Comparison of ENCODE assay signal across 19 cellular contexts in the genomic region with DNA sequence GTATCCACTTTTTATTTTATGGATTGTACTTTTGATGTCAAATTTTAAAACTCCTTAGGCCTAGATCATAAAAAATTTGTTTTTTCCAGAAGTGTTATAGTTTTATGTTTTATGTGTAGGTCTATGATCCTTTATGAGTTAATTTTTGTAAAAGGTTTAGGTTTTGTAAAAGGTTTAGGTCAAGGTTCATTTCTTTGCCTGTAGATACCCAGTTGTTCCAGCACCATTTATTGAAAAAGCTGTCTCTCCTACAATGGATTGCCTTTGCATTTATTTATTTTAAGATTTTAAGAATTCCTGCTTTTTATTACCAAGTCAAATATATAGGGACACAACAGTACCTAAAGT. TPM values are rescaled to one million over a fixed set of nuclear protein-coding genes. Genes with fewer than 3 reads are reported as not detected.
DNase-seq lines count a peak whose midpoint lies in the region; ATAC-seq and TF ChIP-seq lines count a peak whose summit lies in the region.
"Had no signal": no experiment of that assay in that cellular context is flagged by ENCODE, and none has a peak within 500 bp of the region (broad histone marks: within the 10 kb centered on the region; RNA-seq: fewer than 3 reads in every experiment).

No MANE protein-coding gene starts in this region.

- H3K9ac ChIP-seq in neural progenitor cell = no peak overlapping the region

- H3K4me3 ChIP-seq in cardiac muscle cell (no peak overlapping the region), breast epithelium (no peak overlapping the region), neural progenitor cell (no peak overlapping the region)
- H3K4me3 ChIP-seq: mucosa of descending colon, transverse colon had no signal

- H2AFZ ChIP-seq in neural progenitor cell (replicated peaks) = no peak overlapping the region

- H3K4me1 Mint-ChIP-seq in neural progenitor cell = peaks cover 79% of the 10 kb centered on the region
- H3K4me1 Mint-ChIP-seq in type B pancreatic cell (ENCODE audit: unreplicated experiment) = peaks cover 46% of the 10 kb centered on the region

- H3K4me1 ChIP-seq in cardiac muscle cell (ENCODE audit: low read depth) = peaks cover 36% of the 10 kb centered on the region
- H3K4me1 ChIP-seq in breast epithelium = no peaks in the 10 kb centered on the region
- peaks cover 41% of the 10 kb centered on the region for H3K4me1 ChIP-seq in neural progenitor cell

- H3K27me3 ChIP-seq in cardiac muscle cell = no peaks in the 10 kb centered on the region
- no peaks in the 10 kb centered on the region for H3K27me3 ChIP-seq in breast epithelium
- H3K27me3 ChIP-seq in neural progenitor cell = no peaks in the 10 kb centered on the region
- H3K27me3 ChIP-seq: transverse colon had no signal

- peaks cover 89% of the 10 kb centered on the region for H3K79me2 ChIP-seq in neural progenitor cell (ENCODE audit: low read depth)

- peak overlapping the region; percentile 87 for H3K27ac ChIP-seq in cardiac muscle cell
- peak overlapping the region; percentile 22 to 75 for H3K27ac ChIP-seq in breast epithelium
- H3K27ac ChIP-seq in neural progenitor cell = no peak overlapping the region
- H3K27ac ChIP-seq: neutrophil, transverse colon had no signal

- H4K20me1 ChIP-seq in neural progenitor cell (ENCODE audit: low read depth) = peaks cover 82% of the 10 kb centered on the region

- H3K4me3 Mint-ChIP-seq in neural progenitor cell = peak overlapping the region; percentile 80
- peak overlapping the region; percentile 39 for H3K4me3 Mint-ChIP-seq in type B pancreatic cell
- H3K4me3 Mint-ChIP-seq: activated naive CD4-positive, alpha-beta T cell treated with anti-CD3 and anti-CD28 coated beads, Interleukin-2, amount 10 ng/mL, durations not matched to agents 7 days and 5 days had no signal

- H3K36me3 ChIP-seq in cardiac muscle cell (no peaks in the 10 kb centered on the region), breast epithelium (no peaks in the 10 kb centered on the region), neural progenitor cell (no peaks in the 10 kb centered on the region)
- H3K36me3 ChIP-seq: neutrophil, transverse colon had no signal

- H3K4me2 ChIP-seq in neural progenitor cell = peak overlapping the region; percentile 69

- TF ChIP-seq POLR2A in breast epithelium (IDR thresholded peaks at IDR 0.05) = no peak

- TF ChIP-seq CTCF in cardiac muscle cell (IDR thresholded peaks at IDR 0.05; ENCODE audit: low read depth, low read length) (no peak), breast epithelium (IDR thresholded peaks at IDR 0.05) (no peak), neural progenitor cell (IDR thresholded peaks at IDR 0.05) (no peak), type B pancreatic cell (conservative IDR thresholded peaks at IDR 0.05) (no peak)

- peaks cover 46% of the 10 kb centered on the region for H3F3A ChIP-seq in neural progenitor cell (ENCODE audit: low read depth)

- H3K27me3 Mint-ChIP-seq in neural progenitor cell (ENCODE audit: insufficient read depth, low read depth) (peaks cover 18% of the 10 kb centered on the region), type B pancreatic cell (no peaks in the 10 kb centered on the region)

- ATAC-seq in left ventricle myocardium superior = no peak
- no peak for ATAC-seq in GM18519 (IDR thresholded peaks at IDR 0.05; ENCODE audit: low FRiP score, unreplicated experiment)
- no peak for ATAC-seq in GM21737 (IDR thresholded peaks at IDR 0.05; ENCODE audit: unreplicated experiment)

- intact Hi-C loops in left ventricle myocardium superior (cut with micrococcal nuclease) (no loop called here), breast epithelium (cut with DNase I; ENCODE audit: low total_unique reads) (no loop called here)

- H3K36me3 Mint-ChIP-seq in neural progenitor cell (peaks cover 25% of the 10 kb centered on the region), type B pancreatic cell (peaks cover 14% of the 10 kb centered on the region)
- H3K36me3 Mint-ChIP-seq: activated naive CD4-positive, alpha-beta T cell treated with anti-CD3 and anti-CD28 coated beads, Interleukin-2, amount 10 ng/mL, durations not matched to agents 7 days and 5 days had no signal

- no peak for DNase-seq in cardiac muscle cell (ENCODE audit: low read depth in 1 of 2, low spot score in 1 of 2)
- DNase-seq in left ventricle myocardium superior = no peak
- no peak for DNase-seq in breast epithelium (ENCODE audit: low spot score in 2 of 2)
- no peak for DNase-seq in neural progenitor cell (ENCODE audit: low spot score)
- DNase-seq in type B pancreatic cell (ENCODE audit: extremely low spot score, unreplicated experiment) = no peak
- DNase-seq in stimulated activated CD4-positive, alpha-beta T cell treated with anti-CD3 and anti-CD28 coated beads, Interleukin-12 subunit alpha, Interleukin-12 subunit beta, amount 100 ng/mL, for 4 hours = no peak
- DNase-seq: 8988T; activated naive CD4-positive, alpha-beta T cell treated with anti-CD3 and anti-CD28 coated beads, Interleukin-2, amount 10 ng/mL, durations not matched to agents 7 days and 5 days; activated T-cell treated with anti-CD3 and anti-CD28 coated beads, Interleukin-2, amount 50 U/mL, for 48 hours; Caco-2; H7; NCI-H1105 treated with DMSO at 0.1 percent for 48 hours; NCI-H524; SW 1271 had no signal

- peaks cover 8% of the 10 kb centered on the region for H3K9me3 Mint-ChIP-seq in neural progenitor cell
- H3K9me3 Mint-ChIP-seq in type B pancreatic cell = no peaks in the 10 kb centered on the region
- H3K9me3 Mint-ChIP-seq: activated naive CD4-positive, alpha-beta T cell treated with anti-CD3 and anti-CD28 coated beads, Interleukin-2, amount 10 ng/mL, durations not matched to agents 7 days and 5 days had no signal

- H3K27ac Mint-ChIP-seq in neural progenitor cell (peak overlapping the region; percentile 99), type B pancreatic cell (no peak overlapping the region)
- H3K27ac Mint-ChIP-seq: activated naive CD4-positive, alpha-beta T cell treated with anti-CD3 and anti-CD28 coated beads, Interleukin-2, amount 10 ng/mL, durations not matched to agents 7 days and 5 days had no signal

- H3K9me3 ChIP-seq in cardiac muscle cell (ENCODE audit: low read depth) (no peaks in the 10 kb centered on the region), breast epithelium (no peaks in the 10 kb centered on the region), neural progenitor cell (ENCODE audit: low read depth) (no peaks in the 10 kb centered on the region)
- H3K9me3 ChIP-seq: Caco-2, mucosa of descending colon, neutrophil, transverse colon had no signal

RNA-seq across cellular contexts. Expression of gene E2F6, which starts 32.1 kb away (rescaled TPM):
- total RNA-seq in cardiac muscle cell = 22.6 and 27.2 TPM in 2 replicates
- polyA plus RNA-seq in cardiac muscle cell = 22.6 and 23.5 TPM in 2 replicates
- 12.6 TPM for total RNA-seq in left ventricle myocardium superior
- 10 to 100 TPM; 21.1 to 25.0 (median 23.3) TPM for total RNA-seq in breast epithelium
- 29.4 and 36.3 TPM in 2 replicates for total RNA-seq in neural progenitor cell (ENCODE audit: low replicate concordance)
- 14.2 and 19.4 TPM in 2 replicates for total RNA-seq in type B pancreatic cell (ENCODE audit: low replicate concordance)

RNA-seq across cellular contexts. Expression of gene GREB1, which starts 35.7 kb away (rescaled TPM):
- total RNA-seq in cardiac muscle cell (32.6 and 50.5 TPM in 2 replicates), left ventricle myocardium superior (8.2 TPM), breast epithelium (10 to 100 TPM in 2 of 3 donors, 1 to 10 TPM in 1; 5.4 to 83.6 (median 42.9) TPM), neural progenitor cell (ENCODE audit: low replicate concordance) (30.8 and 33.2 TPM in 2 replicates), type B pancreatic cell (ENCODE audit: low replicate concordance) (7.5 and 50.5 TPM in 2 replicates)
- 27.1 and 36.8 TPM in 2 replicates for polyA plus RNA-seq in cardiac muscle cell
